1 cellular context compared by ENCODE assay signal in genomic region chrX:104230060-104230459, GRCh38. TPM values are rescaled to one million over a fixed set of nuclear protein-coding genes. Genes with fewer than 3 reads are reported as not detected.
"Had no signal": no experiment of that assay in that cellular context is flagged by ENCODE, and none has a peak within 500 bp of the region (broad histone marks: within the 10 kb centered on the region; RNA-seq: fewer than 3 reads in every experiment).

No MANE protein-coding gene starts in this region.

RNA-seq across cellular contexts. Expression of gene ESX1, which starts 24.7 kb away (rescaled TPM):
- polyA plus RNA-seq: SK-N-SH had no signal
